In the genomic region with DNA sequence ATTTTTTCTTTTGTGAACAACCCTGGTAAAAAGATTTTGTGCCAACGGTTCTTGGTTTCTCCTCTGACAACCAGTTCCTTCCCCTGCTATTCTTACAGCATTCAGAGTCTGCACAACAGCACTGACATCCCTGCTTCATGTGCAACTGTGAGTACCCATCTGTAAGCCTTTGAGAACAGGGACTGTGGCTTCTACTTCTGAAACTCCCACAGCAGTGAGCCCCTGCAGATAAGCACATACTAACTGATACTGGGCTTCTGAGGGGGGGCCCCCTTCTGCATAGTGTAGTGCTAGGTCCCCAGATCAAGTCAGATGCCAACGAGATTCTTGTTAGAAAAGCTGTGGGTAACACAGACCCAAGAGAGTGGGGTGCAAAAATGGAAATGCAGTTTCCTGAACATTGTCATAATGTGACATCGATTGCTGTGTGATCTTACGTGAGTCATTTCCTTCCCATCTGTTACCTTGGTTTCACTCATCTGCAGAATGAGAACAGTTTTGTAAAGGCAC, we compare ENCODE assay signal across 10 cellular contexts. TPM values are rescaled to one million over a fixed set of nuclear protein-coding genes. Genes with fewer than 3 reads are reported as not detected.
DNase-seq lines count a peak whose midpoint lies in the region; ATAC-seq, FAIRE-seq and TF ChIP-seq lines count a peak whose summit lies in the region.
"Had no signal": no experiment of that assay in that cellular context is flagged by ENCODE, and none has a peak within 500 bp of the region (broad histone marks: within the 10 kb centered on the region; RNA-seq: fewer than 3 reads in every experiment).

No MANE protein-coding gene starts in this region.

- TF ChIP-seq CTCF in left lung (IDR thresholded peaks at IDR 0.05): no peak
- no peak for TF ChIP-seq CTCF in kidney (IDR thresholded peaks at IDR 0.05; ENCODE audit: borderline replicate concordance, extremely low read depth, insufficient read depth)

- H3K9ac ChIP-seq in kidney (ENCODE audit: low read length in 2 of 2): no peak overlapping the region

- no peaks in the 10 kb centered on the region for H3K27me3 ChIP-seq in left lung

- peak; percentile 30 for DNase-seq in NOMO-1 treated with DMSO at 0.1 percent for 48 hours (lab: John Stamatoyannopoulos, UW; ENCODE audit: unreplicated experiment)
- DNase-seq in NOMO-1 treated with dmso at 0.1 percent for 144 hours (lab: John Stamatoyannopoulos, UW; ENCODE audit: unreplicated experiment): no peak
- DNase-seq in activated CD4-positive, alpha-beta T cell treated with anti-CD3 and anti-CD28 coated beads for 4 hours: peak; percentile 58 to 59
- DNase-seq in left lung: no peak
- no peak for DNase-seq in kidney
- no peak for DNase-seq in RPMI8226
- no peak for DNase-seq in DMS153 (lab: John Stamatoyannopoulos, UW)

- peak overlapping the region in 1 of 2 donors; percentile 83 for H3K27ac ChIP-seq in left lung
- H3K27ac ChIP-seq in kidney (ENCODE audit: low read depth in 2 of 2, low read length in 2 of 2): no peak overlapping the region
- H3K27ac ChIP-seq: A549, thoracic aorta had no signal

- intact Hi-C loops in left lung (cut with DNase I): no loop called here
- intact Hi-C loops in kidney (cut with DNase I): no loop called here

- no peaks in the 10 kb centered on the region for H3K36me3 ChIP-seq in left lung
- no peaks in the 10 kb centered on the region for H3K36me3 ChIP-seq in kidney (ENCODE audit: control insufficient read depth in 1 of 2, insufficient read depth in 2 of 2, low read length in 2 of 2)
- H3K36me3 ChIP-seq: thoracic aorta had no signal

- ATAC-seq in HG03354 (IDR thresholded peaks at IDR 0.05; ENCODE audit: poor library complexity, severe bottlenecking, unreplicated experiment): peak; percentile 88
- peak; percentile 41 for ATAC-seq in left lung

- H3K4me3 ChIP-seq in left lung (no peak overlapping the region), kidney (ENCODE audit: low read length in 2 of 2) (no peak overlapping the region)
- H3K4me3 ChIP-seq: A549, thoracic aorta had no signal

- no peaks in the 10 kb centered on the region for H3K9me3 ChIP-seq in left lung
- no peaks in the 10 kb centered on the region for H3K9me3 ChIP-seq in kidney (ENCODE audit: control insufficient read depth in 1 of 2, low read length in 2 of 2)
- H3K9me3 ChIP-seq: A549, thoracic aorta had no signal

- no peak for FAIRE-seq in kidney (lab: Jason Lieb, UNC)
- FAIRE-seq: A549 had no signal

- peaks cover 0 to 19% of the 10 kb centered on the region in 2 donors for H3K4me1 ChIP-seq in left lung
- no peaks in the 10 kb centered on the region for H3K4me1 ChIP-seq in kidney (ENCODE audit: control insufficient read depth in 1 of 2, insufficient read depth in 1 of 2, low read depth in 1 of 2, low read length in 2 of 2)
- H3K4me1 ChIP-seq: A549 had no signal

RNA-seq across cellular contexts. Expression of a gene that starts 11.1 kb away (rescaled TPM):
- 10 to 100 TPM; 13.0 to 18.0 TPM for total RNA-seq in left lung
- total RNA-seq in kidney: 2.8 TPM
- 0.69 TPM for polyA plus RNA-seq in kidney (ENCODE audit: insufficient read depth, low read depth, low replicate concordance)

Comparison
In these comparisons a context has a peak if more than half of its experiments do, and no peak if none do; other contexts are left out.
1. DNase-seq: peak in NOMO-1 treated with DMSO at 0.1 percent for 48 hours (single experiment) and activated CD4-positive, alpha-beta T cell treated with anti-CD3 and anti-CD28 coated beads for 4 hours (2 of 2); none in NOMO-1 treated with dmso at 0.1 percent for 144 hours (single experiment), left lung (0 of 2), kidney (single experiment), RPMI8226 (single experiment) and DMS153 (single experiment).